19 cellular contexts compared by ENCODE assay signal in the genomic region with DNA sequence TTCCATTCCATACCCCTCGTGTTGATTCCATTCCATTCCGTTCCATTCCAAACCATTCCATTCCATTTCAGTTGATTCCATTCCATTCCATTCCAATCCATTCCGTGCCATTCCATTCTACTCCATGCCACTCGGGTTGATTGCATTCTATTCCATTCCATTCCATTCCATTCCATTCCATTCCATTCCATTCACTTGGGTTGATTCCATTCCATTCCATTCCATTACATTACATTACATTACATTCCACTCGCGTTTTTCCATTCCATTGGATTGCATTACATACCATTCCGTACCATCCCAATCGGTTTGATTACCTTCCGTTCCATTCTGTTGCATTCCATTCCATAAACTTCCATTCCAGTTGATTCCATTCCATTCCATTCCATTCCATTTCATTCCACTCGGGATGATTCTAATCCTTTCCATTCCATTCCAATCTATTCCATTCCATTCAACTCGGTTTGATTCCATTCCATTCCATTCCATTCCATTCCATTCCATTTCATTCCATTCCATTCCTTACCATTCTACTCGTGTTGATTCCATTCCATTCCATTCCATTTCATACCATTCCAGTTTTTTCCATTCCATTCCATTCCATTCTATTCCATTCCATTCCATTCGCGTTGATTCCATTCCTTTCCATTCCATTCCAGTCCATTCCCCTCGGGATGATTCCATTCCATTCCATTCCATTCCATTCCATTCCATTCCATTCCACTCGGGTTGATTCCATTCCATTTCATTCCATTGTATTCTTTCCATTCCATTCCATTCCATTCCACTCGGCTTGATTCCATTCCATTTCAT.
DNase-seq lines count a peak whose midpoint lies in the region; ATAC-seq and TF ChIP-seq lines count a peak whose summit lies in the region.
"Had no signal": no experiment of that assay in that cellular context is flagged by ENCODE, and none has a peak within 500 bp of the region (broad histone marks: within the 10 kb centered on the region; RNA-seq: fewer than 3 reads in every experiment).

No MANE protein-coding gene starts in this region.

- TF ChIP-seq EP300 in esophagus muscularis mucosa (IDR thresholded peaks at IDR 0.05): no peak

- H3K9me3 ChIP-seq in IMR-90 (ENCODE audit: control insufficient read depth, insufficient read depth, low read length): peaks cover 38% of the 10 kb centered on the region
- peaks cover 0 to 18% (median 6%) of the 10 kb centered on the region in 4 donors for H3K9me3 ChIP-seq in esophagus muscularis mucosa
- peaks cover 0 to 21% (median 9%) of the 10 kb centered on the region in 5 donors for H3K9me3 ChIP-seq in subcutaneous abdominal adipose tissue (ENCODE audit: control insufficient read depth in 5 of 5, low read length in 5 of 5)

- H2BK15ac ChIP-seq in IMR-90 (ENCODE audit: low read depth, low read length): no peak overlapping the region

- H3K36me3 ChIP-seq in IMR-90 (ENCODE audit: control insufficient read depth, insufficient read depth, low read length) (no peaks in the 10 kb centered on the region), esophagus muscularis mucosa (no peaks in the 10 kb centered on the region), subcutaneous abdominal adipose tissue (ENCODE audit: control insufficient read depth in 5 of 5, insufficient read depth in 5 of 5, low read length in 5 of 5) (no peaks in the 10 kb centered on the region)

- H3K4me1 ChIP-seq in IMR-90 (ENCODE audit: control insufficient read depth, insufficient read depth, low read length): no peaks in the 10 kb centered on the region
- no peaks in the 10 kb centered on the region for H3K4me1 ChIP-seq in esophagus muscularis mucosa
- H3K4me1 ChIP-seq in subcutaneous abdominal adipose tissue (ENCODE audit: control insufficient read depth in 5 of 5, insufficient read depth in 5 of 5, low read length in 5 of 5): no peaks in the 10 kb centered on the region

- CTCF ChIA-PET in IMR-90 (lab: Yijun Ruan, JAX) (no interaction called here), RWPE1 (lab: Yijun Ruan, JAX) (no interaction called here)

- DNase-seq in GM12865 (ENCODE audit: low read depth) (peak; percentile 10), IMR-90 (peak; percentile 40), esophagus muscularis mucosa (ENCODE audit: extremely low spot score) (peak; percentile 87), RWPE1 (ENCODE audit: low spot score) (no peak), NCI-H345 treated with DMSO at 0.1 percent for 48 hours (lab: John Stamatoyannopoulos, UW; ENCODE audit: unreplicated experiment) (no peak), NCI-H82 treated with DMSO at 0.1 percent for 48 hours (lab: John Stamatoyannopoulos, UW; ENCODE audit: unreplicated experiment) (no peak)
- DNase-seq: CD4-positive, CD25-positive, alpha-beta regulatory T cell; DMS79; KG1; MV-4-11; NCI-H1694; NCI-H2081 treated with DMSO at 0.1 percent for 48 hours; NCI-H2171 treated with DMSO at 0.1 percent for 48 hours; NCI-H446; NCI-H526; Right ventricle myocardium superior; T-helper 17 cell had no signal

- H3K9me1 ChIP-seq in IMR-90 (ENCODE audit: insufficient read depth, low read length): no peaks in the 10 kb centered on the region

- no peak overlapping the region for H3K4me2 ChIP-seq in IMR-90 (ENCODE audit: low read depth, low read length)

- no peak for TF ChIP-seq RAD21 in IMR-90 (IDR thresholded peaks at IDR 0.05; ENCODE audit: low read length)

- H3K27ac ChIP-seq in IMR-90 (ENCODE audit: insufficient read depth, low read length): no peak overlapping the region
- no peak overlapping the region for H3K27ac ChIP-seq in esophagus muscularis mucosa (replicated peaks in 1 of 4)
- no peak overlapping the region for H3K27ac ChIP-seq in subcutaneous abdominal adipose tissue (ENCODE audit: low read depth, low read length)
- H3K27ac ChIP-seq in RWPE1: no peak overlapping the region

- H3K27me3 ChIP-seq in IMR-90 (ENCODE audit: control insufficient read depth, insufficient read depth, low read length): no peaks in the 10 kb centered on the region
- H3K27me3 ChIP-seq in esophagus muscularis mucosa: no peaks in the 10 kb centered on the region
- no peaks in the 10 kb centered on the region for H3K27me3 ChIP-seq in subcutaneous abdominal adipose tissue (ENCODE audit: control insufficient read depth in 5 of 5, insufficient read depth in 4 of 5, low read length in 5 of 5)

- no peak overlapping the region for H2AK5ac ChIP-seq in IMR-90 (ENCODE audit: low read depth, low read length)

- H3K14ac ChIP-seq in IMR-90 (replicated peaks; ENCODE audit: low read depth, low read length): no peak overlapping the region

- in situ Hi-C loops in IMR-90 (cut with MboI; ENCODE audit: low sequenced_read_pairs): no loop called here

- H3K56ac ChIP-seq in IMR-90 (ENCODE audit: extremely low read depth, insufficient read depth, low read length): no peak overlapping the region

- H3K79me1 ChIP-seq in IMR-90 (ENCODE audit: low read depth in 1 of 2, low read length in 2 of 2): no peaks in the 10 kb centered on the region

- no peak overlapping the region for H3K23ac ChIP-seq in IMR-90 (ENCODE audit: low read depth, low read length)

- H2BK5ac ChIP-seq in IMR-90 (ENCODE audit: low read depth, low read length, poor library complexity, severe bottlenecking): no peak overlapping the region

- dilution Hi-C loops in IMR-90 (cut with HindIII; ENCODE audit: low sequenced_read_pairs, unreplicated experiment): no loop called here

- POLR2A ChIA-PET in IMR-90 (lab: Charles Lee; ENCODE audit: unreplicated experiment) (no interaction called here), RWPE1 (lab: Yijun Ruan, JAX; ENCODE audit: low non-redundant PET) (no interaction called here)

- no peak overlapping the region for H2BK120ac ChIP-seq in IMR-90 (ENCODE audit: low read depth, low read length)

- no peak overlapping the region for H4K5ac ChIP-seq in IMR-90 (ENCODE audit: low read depth, low read length)

- no peak overlapping the region for H2AFZ ChIP-seq in IMR-90 (replicated peaks; ENCODE audit: low read length, poor library complexity)

- no peak overlapping the region for H3K4me3 ChIP-seq in GM12865 (ENCODE audit: low read depth, low read length)
- no peak overlapping the region for H3K4me3 ChIP-seq in IMR-90 (ENCODE audit: insufficient read depth, low read depth, low read length)
- H3K4me3 ChIP-seq in esophagus muscularis mucosa: no peak overlapping the region
- peak overlapping the region in 4 of 5 donors; percentile 0 to 23 (median 14) for H3K4me3 ChIP-seq in subcutaneous abdominal adipose tissue (ENCODE audit: low read depth in 1 of 5, low read length in 5 of 5)
- H3K4me3 ChIP-seq: GM12878 had no signal

- no TSS peak for BruUV-seq in IMR-90 (replicated peaks; lab: Mats Ljungman, UMichigan)

- no peak overlapping the region for H4K91ac ChIP-seq in IMR-90 (ENCODE audit: insufficient read depth, low read depth, low read length)

- intact Hi-C loops in IMR-90 (cut with micrococcal nuclease): no loop called here
- intact Hi-C loops in esophagus muscularis mucosa (cut with DNase I): no loop called here

- TF ChIP-seq POLR2A in IMR-90 (IDR thresholded peaks at IDR 0.05; ENCODE audit: low read depth, low read length): no peak
- TF ChIP-seq POLR2A in esophagus muscularis mucosa (IDR thresholded peaks at IDR 0.05; ENCODE audit: low read depth): no peak

- H2BK20ac ChIP-seq in IMR-90 (ENCODE audit: low read depth, low read length): no peak overlapping the region

- TF ChIP-seq CTCF in GM12865 (IDR thresholded peaks at IDR 0.05; ENCODE audit: insufficient read depth, low read depth, low read length, missing control alignments) (no peak), IMR-90 (conservative IDR thresholded peaks at IDR 0.05; ENCODE audit: low read depth, low read length) (no peak), esophagus muscularis mucosa (IDR thresholded peaks at IDR 0.05) (no peak), RWPE1 (conservative IDR thresholded peaks at IDR 0.05; ENCODE audit: low read depth) (no peak)

- H4K20me1 ChIP-seq in IMR-90 (ENCODE audit: insufficient read depth, low read length): no peaks in the 10 kb centered on the region

- no peak overlapping the region for H3K18ac ChIP-seq in IMR-90 (ENCODE audit: low read depth, low read length)

- H4K8ac ChIP-seq in IMR-90 (ENCODE audit: low read depth in 2 of 2, low read length in 2 of 2): no peak overlapping the region

- 49 to 100% methylated on average over 4 to 17 of the region's 17 CpGs for WGBS in IMR-90 (ENCODE audit: extremely low coverage in 2 of 2, insufficient read length in 1 of 2), 2 experiments
- WGBS in esophagus muscularis mucosa: 71% methylated on average over 17 of the region's 17 CpGs

- no peak overlapping the region for H3K9ac ChIP-seq in IMR-90 (ENCODE audit: low read depth, low read length)
- no peak overlapping the region for H3K9ac ChIP-seq in subcutaneous abdominal adipose tissue (ENCODE audit: low read length in 5 of 5)

- no peak for ATAC-seq in IMR-90 (ENCODE audit: low read depth)
- ATAC-seq: GM12878 had no signal

- no peak overlapping the region for H3K4ac ChIP-seq in IMR-90 (ENCODE audit: low read depth, low read length)

- no peak overlapping the region for H2AK9ac ChIP-seq in IMR-90 (replicated peaks; ENCODE audit: low read depth, low read length, poor library complexity)

TF ChIP-seq in IMR-90, 13 proteins besides CTCF, POLR2A, EP300 and RAD21:
- no peak for TF ChIP-seq CHD1 (IDR thresholded peaks at IDR 0.05; ENCODE audit: low read depth, low read length)
- no peak for TF ChIP-seq RCOR1 (IDR thresholded peaks at IDR 0.05; ENCODE audit: insufficient replicate concordance, low read length)
- TF ChIP-seq FOS (IDR thresholded peaks at IDR 0.05; ENCODE audit: low read depth, low read length): no peak
- TF ChIP-seq, protein P1, sequence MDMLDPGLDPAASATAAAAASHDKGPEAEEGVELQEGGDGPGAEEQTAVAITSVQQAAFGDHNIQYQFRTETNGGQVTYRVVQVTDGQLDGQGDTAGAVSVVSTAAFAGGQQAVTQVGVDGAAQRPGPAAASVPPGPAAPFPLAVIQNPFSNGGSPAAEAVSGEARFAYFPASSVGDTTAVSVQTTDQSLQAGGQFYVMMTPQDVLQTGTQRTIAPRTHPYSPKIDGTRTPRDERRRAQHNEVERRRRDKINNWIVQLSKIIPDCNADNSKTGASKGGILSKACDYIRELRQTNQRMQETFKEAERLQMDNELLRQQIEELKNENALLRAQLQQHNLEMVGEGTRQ (IDR thresholded peaks at IDR 0.05; ENCODE audit: low read depth, low read length): no peak
- no peak for TF ChIP-seq MXI1 (IDR thresholded peaks at IDR 0.05; ENCODE audit: borderline replicate concordance, low read depth, low read length)

Comparison
In these comparisons a context has a peak if more than half of its experiments do, and no peak if none do; other contexts are left out.
1. DNase-seq: peak in GM12865 (single experiment), IMR-90 (single experiment) and esophagus muscularis mucosa (single experiment); none in RWPE1 (single experiment), NCI-H345 treated with DMSO at 0.1 percent for 48 hours (single experiment) and NCI-H82 treated with DMSO at 0.1 percent for 48 hours (single experiment).
2. H3K4me3 ChIP-seq: peak in subcutaneous abdominal adipose tissue (4 of 5); none in GM12865 (single experiment), IMR-90 (single experiment) and esophagus muscularis mucosa (0 of 4).